Comparison of ENCODE assay signal across 18 cellular contexts in genomic region chr10:24993237-24993958, GRCh38. TPM values are rescaled to one million over a fixed set of nuclear protein-coding genes. Genes with fewer than 3 reads are reported as not detected.
"Had no signal": no experiment of that assay in that cellular context is flagged by ENCODE, and none has a peak within 500 bp of the region (broad histone marks: within the 10 kb centered on the region; RNA-seq: fewer than 3 reads in every experiment).

No MANE protein-coding gene starts in this region.

- H3K4me3 ChIP-seq: colonic mucosa, gastroesophageal sphincter had no signal

- ATAC-seq: activated naive CD8-positive, alpha-beta T cell treated with anti-CD3 and anti-CD28 coated beads, Interleukin-2, amount 50 U/mL, for 24 hours; gastroesophageal sphincter; left cardiac atrium; naive thymus-derived CD4-positive, alpha-beta T cell; right cardiac atrium; stimulated activated naive B cell treated with anti-CD40 and anti-IgM and Interleukin-4, amounts not matched to agents 10 μg/mL and 1 μg/mL and 100 μg/mL, for 72 hours had no signal

- H3K9me3 ChIP-seq: colonic mucosa, gastroesophageal sphincter had no signal

- H3K4me1 ChIP-seq: colonic mucosa, gastroesophageal sphincter had no signal

- H3K27me3 ChIP-seq: colonic mucosa, gastroesophageal sphincter had no signal

- DNase-seq: activated CD4-positive, alpha-beta memory T cell treated with anti-CD3 and anti-CD28 coated beads for 36 hours; activated naive CD8-positive, alpha-beta T cell treated with anti-CD3 and anti-CD28 coated beads, Interleukin-2, amount 50 U/mL, for 24 hours; activated T-cell treated with anti-CD3 and anti-CD28 coated beads, Interleukin-2, amount 50 U/mL, for 48 hours; colonic mucosa; effector CD4-positive, alpha-beta T cell; hypothalamus; left cardiac atrium; mammary epithelial cell; naive thymus-derived CD4-positive, alpha-beta T cell; right cardiac atrium; stimulated activated CD4-positive, alpha-beta T cell treated with anti-CD3 and anti-CD28 coated beads, Interleukin-2, amount 100 ng/mL, for 24 hours; stimulated activated naive B cell treated with anti-CD40 and anti-IgM and Interleukin-4, amounts not matched to agents 10 μg/mL and 1 μg/mL and 100 μg/mL, for 72 hours; substantia nigra; T-helper 9 cell; trophoblast cell had no signal

- H3K36me3 ChIP-seq: colonic mucosa, gastroesophageal sphincter had no signal

- H3K27ac ChIP-seq: colonic mucosa, gastroesophageal sphincter had no signal

RNA-seq across cellular contexts. Expression of gene ENKUR, which starts 22.6 kb away (rescaled TPM):
- total RNA-seq: activated CD4-positive, alpha-beta memory T cell treated with anti-CD3 and anti-CD28 coated beads for 36 hours; cardiac septum; left cardiac atrium; posterior vena cava; right cardiac atrium had no signal
- polyA plus RNA-seq: mammary epithelial cell; naive thymus-derived CD4-positive, alpha-beta T cell; right cardiac atrium had no signal
